Comparison of ENCODE assay signal across 21 cellular contexts in the genomic region with DNA sequence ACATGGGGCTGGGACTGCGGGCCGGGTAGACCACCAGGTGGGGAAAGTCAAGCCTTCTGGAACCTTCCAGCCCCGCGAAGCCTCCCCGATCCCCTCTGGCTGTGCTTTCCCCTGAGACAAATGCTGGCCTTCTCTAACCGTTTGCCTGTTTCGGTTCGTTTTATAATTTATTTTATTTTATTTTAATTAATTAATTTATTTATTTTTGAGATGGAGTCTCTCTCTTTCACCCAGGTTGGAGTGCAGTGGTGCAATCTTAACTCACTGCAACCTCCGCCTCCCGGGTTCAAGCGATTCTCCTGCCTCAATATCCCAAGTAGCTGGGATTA. TPM values are rescaled to one million over a fixed set of nuclear protein-coding genes. Genes with fewer than 3 reads are reported as not detected.
DNase-seq lines count a peak whose midpoint lies in the region; TF ChIP-seq lines count a peak whose summit lies in the region.
"Had no signal": no experiment of that assay in that cellular context is flagged by ENCODE, and none has a peak within 500 bp of the region (broad histone marks: within the 10 kb centered on the region; RNA-seq: fewer than 3 reads in every experiment).

No MANE protein-coding gene starts in this region.

- H3K9me3 ChIP-seq in esophagus muscularis mucosa (no peaks in the 10 kb centered on the region), ovary (no peaks in the 10 kb centered on the region), tibial artery (no peaks in the 10 kb centered on the region)
- H3K9me3 ChIP-seq: SJSA1, upper lobe of right lung had no signal

- no peaks in the 10 kb centered on the region for H3K79me2 ChIP-seq in ACC112 (ENCODE audit: control insufficient read depth, insufficient read depth, low read length, unreplicated experiment)

- TF ChIP-seq EP300 in esophagus muscularis mucosa (IDR thresholded peaks at IDR 0.05) (no peak), ovary (IDR thresholded peaks at IDR 0.05) (no peak)

- H3K4me1 ChIP-seq in ACC112 (ENCODE audit: control insufficient read depth, insufficient read depth, low read length, unreplicated experiment) (no peaks in the 10 kb centered on the region), esophagus muscularis mucosa (peaks cover 12 to 20% (median 14%) of the 10 kb centered on the region in 4 donors), ovary (ENCODE audit: insufficient read depth) (peaks cover 23% of the 10 kb centered on the region), tibial artery (peaks cover 0 to 13% (median 8%) of the 10 kb centered on the region in 4 donors)

- H3K4me3 Mint-ChIP-seq in HFFc6, result no peak overlapping the region
- no peak overlapping the region for H3K4me3 Mint-ChIP-seq in progenitor cell of endocrine pancreas (ENCODE audit: low read depth)
- H3K4me3 Mint-ChIP-seq: memory B cell; naive thymus-derived CD8-positive, alpha-beta T cell; stimulated activated effector memory CD8-positive, alpha-beta T cell treated with anti-CD3 and anti-CD28 coated beads, Interleukin-12 subunit alpha, Interleukin-12 subunit beta, amount 100 ng/mL, for 72 hours; T-helper 2 cell treated with Interferon-gamma antibody and Interleukin-4, amounts not matched to agents 5 μg/mL and 100 μg/mL, for 36 hours had no signal

- H3K4me1 Mint-ChIP-seq in HFFc6 (ENCODE audit: low read depth) (peaks cover 4% of the 10 kb centered on the region; the same call in 1 of the 2 replicates), progenitor cell of endocrine pancreas (ENCODE audit: low read depth) (peaks cover 24% of the 10 kb centered on the region)
- H3K4me1 Mint-ChIP-seq: stimulated activated effector memory CD8-positive, alpha-beta T cell treated with anti-CD3 and anti-CD28 coated beads, Interleukin-12 subunit alpha, Interleukin-12 subunit beta, amount 100 ng/mL, for 72 hours had no signal

- peak overlapping the region; percentile 75 for H3K4me3 ChIP-seq in ACC112 (ENCODE audit: low read depth, low read length)
- H3K4me3 ChIP-seq in esophagus muscularis mucosa, result peak overlapping the region; percentile 30 to 38 (median 32)
- H3K4me3 ChIP-seq in ovary, result no peak overlapping the region
- peak overlapping the region in 1 of 2 donors; percentile 25 for H3K4me3 ChIP-seq in tibial artery
- H3K4me3 ChIP-seq: SJSA1, upper lobe of right lung had no signal

- TF ChIP-seq CTCF in HFFc6 (IDR thresholded peaks at IDR 0.05), result peak; percentile 42; the same call in 1 of the 2 replicates
- TF ChIP-seq CTCF in esophagus muscularis mucosa (IDR thresholded peaks at IDR 0.05), result no peak
- no peak for TF ChIP-seq CTCF in ovary (IDR thresholded peaks at IDR 0.05)
- no peak for TF ChIP-seq CTCF in progenitor cell of endocrine pancreas (IDR thresholded peaks at IDR 0.05; ENCODE audit: unreplicated experiment)
- no peak for TF ChIP-seq CTCF in tibial artery (IDR thresholded peaks at IDR 0.05)

- 62% methylated on average over 9 of the region's 11 CpGs for WGBS in esophagus muscularis mucosa
- WGBS in ovary, 3 donors, result 44 to 59% (median 49%) methylated on average over 11 of the region's 11 CpGs

- H3K36me3 Mint-ChIP-seq in HFFc6 (ENCODE audit: low read depth), result no peaks in the 10 kb centered on the region
- H3K36me3 Mint-ChIP-seq in progenitor cell of endocrine pancreas (ENCODE audit: insufficient read depth), result no peaks in the 10 kb centered on the region
- H3K36me3 Mint-ChIP-seq: activated naive CD4-positive, alpha-beta T cell treated with anti-CD3 and anti-CD28 coated beads, Interleukin-2, amount 50 U/mL, for 72 hours; memory B cell; naive thymus-derived CD8-positive, alpha-beta T cell; stimulated activated effector memory CD8-positive, alpha-beta T cell treated with anti-CD3 and anti-CD28 coated beads, Interleukin-12 subunit alpha, Interleukin-12 subunit beta, amount 100 ng/mL, for 72 hours had no signal

- H3K27ac ChIP-seq in ACC112 (ENCODE audit: low read depth, low read length), result no peak overlapping the region
- H3K27ac ChIP-seq in esophagus muscularis mucosa (replicated peaks in 1 of 4), result no peak overlapping the region
- H3K27ac ChIP-seq in ovary, result peak overlapping the region; percentile 91 to 98
- H3K27ac ChIP-seq in tibial artery, result no peak overlapping the region
- H3K27ac ChIP-seq: brain microvascular endothelial cell, SJSA1, upper lobe of right lung had no signal

- H3K9me3 Mint-ChIP-seq in HFFc6, result no peaks in the 10 kb centered on the region
- no peaks in the 10 kb centered on the region for H3K9me3 Mint-ChIP-seq in progenitor cell of endocrine pancreas (ENCODE audit: low read depth)
- H3K9me3 Mint-ChIP-seq: activated naive CD4-positive, alpha-beta T cell treated with anti-CD3 and anti-CD28 coated beads, Interleukin-2, amount 50 U/mL, for 72 hours; naive thymus-derived CD8-positive, alpha-beta T cell; stimulated activated effector memory CD8-positive, alpha-beta T cell treated with anti-CD3 and anti-CD28 coated beads, Interleukin-12 subunit alpha, Interleukin-12 subunit beta, amount 100 ng/mL, for 72 hours; T-helper 2 cell treated with Interferon-gamma antibody and Interleukin-4, amounts not matched to agents 5 μg/mL and 100 μg/mL, for 36 hours had no signal

- H3K36me3 ChIP-seq in ACC112 (ENCODE audit: insufficient read depth, low read length) (no peaks in the 10 kb centered on the region), esophagus muscularis mucosa (no peaks in the 10 kb centered on the region), ovary (no peaks in the 10 kb centered on the region), tibial artery (no peaks in the 10 kb centered on the region)
- H3K36me3 ChIP-seq: brain microvascular endothelial cell, SJSA1, upper lobe of right lung had no signal

- H3K27me3 Mint-ChIP-seq in HFFc6 (ENCODE audit: insufficient read depth) (peaks cover 18% of the 10 kb centered on the region), progenitor cell of endocrine pancreas (peaks cover 19% of the 10 kb centered on the region)

- no peak overlapping the region for H3K27ac Mint-ChIP-seq in HFFc6
- H3K27ac Mint-ChIP-seq in progenitor cell of endocrine pancreas, result no peak overlapping the region
- H3K27ac Mint-ChIP-seq: activated naive CD4-positive, alpha-beta T cell treated with anti-CD3 and anti-CD28 coated beads, Interleukin-2, amount 50 U/mL, for 72 hours; memory B cell; naive thymus-derived CD8-positive, alpha-beta T cell; stimulated activated effector memory CD8-positive, alpha-beta T cell treated with anti-CD3 and anti-CD28 coated beads, Interleukin-12 subunit alpha, Interleukin-12 subunit beta, amount 100 ng/mL, for 72 hours; T-helper 2 cell treated with Interferon-gamma antibody and Interleukin-4, amounts not matched to agents 5 μg/mL and 100 μg/mL, for 36 hours had no signal

- DNase-seq in HFFc6 (no peak), esophagus muscularis mucosa (ENCODE audit: extremely low spot score) (no peak), ovary (no peak), GM03348 (ENCODE audit: low spot score) (no peak), progenitor cell of endocrine pancreas (ENCODE audit: low spot score, unreplicated experiment) (no peak), tibial artery (no peak), SKM-1 treated with dmso at 0.1 percent for 144 hours (lab: John Stamatoyannopoulos, UW; ENCODE audit: unreplicated experiment) (no peak)
- DNase-seq: brain microvascular endothelial cell, NCI-H1105, NCI-H2107, upper lobe of right lung had no signal

- intact Hi-C loops in esophagus muscularis mucosa (cut with DNase I) (no loop called here), ovary (cut with DNase I) (loop anchor here in 2 of 4 donors (2.0 to 10.0 kb wide), 5 partner anchors 29 to 192 kb away; partner anchors contain the start of genes MEG3 (in 1 of the 2) and RTL1 (in 1 of the 2)), tibial artery (cut with DNase I; ENCODE audit: low total_unique reads) (no loop called here)

- TF ChIP-seq POLR2A in esophagus muscularis mucosa (IDR thresholded peaks at IDR 0.05; ENCODE audit: low read depth) (no peak), ovary (IDR thresholded peaks at IDR 0.05) (no peak)

- peak overlapping the region; percentile 99 for H2AFZ ChIP-seq in ACC112 (ENCODE audit: low read length, unreplicated experiment)

- H3K27me3 ChIP-seq in ACC112 (ENCODE audit: insufficient read depth, low read length) (peaks cover 18% of the 10 kb centered on the region), esophagus muscularis mucosa (peaks cover 0 to 61% (median 5%) of the 10 kb centered on the region in 4 donors), ovary (no peaks in the 10 kb centered on the region), tibial artery (peaks cover 0 to 89% of the 10 kb centered on the region in 2 donors)
- H3K27me3 ChIP-seq: brain microvascular endothelial cell, SJSA1 had no signal

RNA-seq across cellular contexts. Expression of gene DLK1, which starts 16.8 kb away (rescaled TPM):
- total RNA-seq in HFFc6 (2021; fragmentation: NEBNext Ultra II Directional; extraction: Animal tissue kit (Norgen Biotek cat#: 25700)), result not detected
- total RNA-seq in esophagus muscularis mucosa, result under 1 TPM in 1 of 4 donors, not detected in 3; 0.33 TPM
- 1,000 to 10,000 TPM in 2 of 7 donors, 100 to 1,000 TPM in 4, 10 to 100 TPM in 1; 67.0 to 1,875 (median 133) TPM for total RNA-seq in ovary
- polyA plus RNA-seq in ovary, result 100 to 1,000 TPM in 1 of 2 donors, 10 to 100 TPM in 1; 34.2 to 101 TPM
- total RNA-seq in progenitor cell of endocrine pancreas, result 5,491 and 5,856 TPM in 2 replicates
- total RNA-seq: activated naive CD4-positive, alpha-beta T cell treated with anti-CD3 and anti-CD28 coated beads, Interleukin-2, amount 50 U/mL, for 72 hours; dermis microvascular lymphatic vessel endothelial cell; epithelial cell of proximal tubule; HT-29; naive thymus-derived CD8-positive, alpha-beta T cell; SJSA1; upper lobe of right lung had no signal
- polyA plus RNA-seq: naive thymus-derived CD8-positive, alpha-beta T cell had no signal

Comparison
In these comparisons a context has a peak if more than half of its experiments do, and no peak if none do; other contexts are left out.
1. H3K27ac ChIP-seq: peak in ovary (2 of 2); none in ACC112 (single experiment), esophagus muscularis mucosa (0 of 4) and tibial artery (0 of 2).
2. RNA of gene DLK1, which starts 16.8 kb away (total RNA-seq): 5,491 to 5,856 TPM in progenitor cell of endocrine pancreas and 67.0 to 1,875 TPM in ovary; not detected in HFFc6 and 0.33 TPM in esophagus muscularis mucosa; every median in the first group is over 10 times any median in the second.